1 cellular context compared by ENCODE assay signal in the genomic region with DNA sequence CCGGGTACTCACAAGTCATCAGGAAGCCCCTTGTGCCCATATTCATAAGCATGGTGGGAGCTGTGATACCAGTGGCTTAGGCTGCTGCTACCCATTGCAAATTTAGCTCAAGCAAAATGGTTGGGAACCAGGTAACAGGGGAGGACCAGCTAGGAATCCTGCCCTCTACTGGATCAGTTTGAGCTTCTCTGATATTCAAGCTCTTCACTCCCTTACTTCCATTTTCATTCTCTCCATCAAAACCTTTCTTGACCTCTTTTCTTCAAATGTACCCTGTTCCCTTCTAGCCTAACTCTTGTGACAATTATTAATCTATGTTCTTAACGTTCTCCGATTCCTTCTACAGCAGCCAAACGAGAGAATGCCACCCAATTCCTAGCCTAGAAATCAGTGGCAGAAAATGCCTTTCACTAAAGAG.
TF ChIP-seq lines count a peak whose summit lies in the region.

No MANE protein-coding gene starts in this region.

TF ChIP-seq in HEK293, 187 proteins besides CTCF, POLR2A, EP300 and RAD21 (continued from another document):
- TF ChIP-seq, protein P1, sequence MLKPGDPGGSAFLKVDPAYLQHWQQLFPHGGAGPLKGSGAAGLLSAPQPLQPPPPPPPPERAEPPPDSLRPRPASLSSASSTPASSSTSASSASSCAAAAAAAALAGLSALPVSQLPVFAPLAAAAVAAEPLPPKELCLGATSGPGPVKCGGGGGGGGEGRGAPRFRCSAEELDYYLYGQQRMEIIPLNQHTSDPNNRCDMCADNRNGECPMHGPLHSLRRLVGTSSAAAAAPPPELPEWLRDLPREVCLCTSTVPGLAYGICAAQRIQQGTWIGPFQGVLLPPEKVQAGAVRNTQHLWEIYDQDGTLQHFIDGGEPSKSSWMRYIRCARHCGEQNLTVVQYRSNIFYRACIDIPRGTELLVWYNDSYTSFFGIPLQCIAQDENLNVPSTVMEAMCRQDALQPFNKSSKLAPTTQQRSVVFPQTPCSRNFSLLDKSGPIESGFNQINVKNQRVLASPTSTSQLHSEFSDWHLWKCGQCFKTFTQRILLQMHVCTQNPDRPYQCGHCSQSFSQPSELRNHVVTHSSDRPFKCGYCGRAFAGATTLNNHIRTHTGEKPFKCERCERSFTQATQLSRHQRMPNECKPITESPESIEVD (tag by site-specific recombination; IDR thresholded peaks at IDR 0.05), result no peak
- TF ChIP-seq ZNF366 (tag by site-specific recombination; conservative IDR thresholded peaks at IDR 0.05) (peak; percentile 57), ZNF155 (tag by site-specific recombination; IDR thresholded peaks at IDR 0.05) (no peak), EGR2 (tag by site-specific recombination; IDR thresholded peaks at IDR 0.05; ENCODE audit: low read depth) (no peak), PRDM1 (tag by site-specific recombination; IDR thresholded peaks at IDR 0.05) (peak; percentile 53; the same call in 1 of the 2 replicates), ZNF514 (tag by site-specific recombination; IDR thresholded peaks at IDR 0.05) (no peak), RBAK (tag by site-specific recombination; IDR thresholded peaks at IDR 0.05) (no peak), GLI2 (tag by site-specific recombination; IDR thresholded peaks at IDR 0.05; ENCODE audit: borderline replicate concordance, low read depth) (no peak), KLF7 (tag by site-specific recombination; IDR thresholded peaks at IDR 0.05; ENCODE audit: borderline replicate concordance) (no peak), ZNF324 (tag by site-specific recombination; IDR thresholded peaks at IDR 0.05) (no peak), TCF7L2 (IDR thresholded peaks at IDR 0.05; ENCODE audit: borderline replicate concordance, low read depth, low read length) (no peak), ZBTB20 (tag by site-specific recombination; IDR thresholded peaks at IDR 0.05) (no peak), ZNF335 (tag by site-specific recombination; conservative IDR thresholded peaks at IDR 0.05) (no peak), ZSCAN23 (tag by site-specific recombination; IDR thresholded peaks at IDR 0.05) (no peak), ZNF830 (tag by site-specific recombination; IDR thresholded peaks at IDR 0.05; ENCODE audit: low read depth) (no peak)
- TF ChIP-seq, protein P2, sequence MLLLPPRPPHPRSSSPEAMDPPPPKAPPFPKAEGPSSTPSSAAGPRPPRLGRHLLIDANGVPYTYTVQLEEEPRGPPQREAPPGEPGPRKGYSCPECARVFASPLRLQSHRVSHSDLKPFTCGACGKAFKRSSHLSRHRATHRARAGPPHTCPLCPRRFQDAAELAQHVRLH (tag by site-specific recombination; IDR thresholded peaks at IDR 0.05), result no peak
- TF ChIP-seq, protein P3, sequence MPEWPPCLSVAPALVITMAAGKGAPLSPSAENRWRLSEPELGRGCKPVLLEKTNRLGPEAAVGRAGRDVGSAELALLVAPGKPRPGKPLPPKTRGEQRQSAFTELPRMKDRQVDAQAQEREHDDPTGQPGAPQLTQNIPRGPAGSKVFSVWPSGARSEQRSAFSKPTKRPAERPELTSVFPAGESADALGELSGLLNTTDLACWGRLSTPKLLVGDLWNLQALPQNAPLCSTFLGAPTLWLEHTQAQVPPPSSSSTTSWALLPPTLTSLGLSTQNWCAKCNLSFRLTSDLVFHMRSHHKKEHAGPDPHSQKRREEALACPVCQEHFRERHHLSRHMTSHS (tag by site-specific recombination; IDR thresholded peaks at IDR 0.05), result no peak
- TF ChIP-seq, protein P4, sequence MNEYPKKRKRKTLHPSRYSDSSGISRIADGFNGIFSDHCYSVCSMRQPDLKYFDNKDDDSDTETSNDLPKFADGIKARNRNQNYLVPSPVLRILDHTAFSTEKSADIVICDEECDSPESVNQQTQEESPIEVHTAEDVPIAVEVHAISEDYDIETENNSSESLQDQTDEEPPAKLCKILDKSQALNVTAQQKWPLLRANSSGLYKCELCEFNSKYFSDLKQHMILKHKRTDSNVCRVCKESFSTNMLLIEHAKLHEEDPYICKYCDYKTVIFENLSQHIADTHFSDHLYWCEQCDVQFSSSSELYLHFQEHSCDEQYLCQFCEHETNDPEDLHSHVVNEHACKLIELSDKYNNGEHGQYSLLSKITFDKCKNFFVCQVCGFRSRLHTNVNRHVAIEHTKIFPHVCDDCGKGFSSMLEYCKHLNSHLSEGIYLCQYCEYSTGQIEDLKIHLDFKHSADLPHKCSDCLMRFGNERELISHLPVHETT (tag by site-specific recombination; IDR thresholded peaks at IDR 0.05), result no peak
- TF ChIP-seq, protein P5, sequence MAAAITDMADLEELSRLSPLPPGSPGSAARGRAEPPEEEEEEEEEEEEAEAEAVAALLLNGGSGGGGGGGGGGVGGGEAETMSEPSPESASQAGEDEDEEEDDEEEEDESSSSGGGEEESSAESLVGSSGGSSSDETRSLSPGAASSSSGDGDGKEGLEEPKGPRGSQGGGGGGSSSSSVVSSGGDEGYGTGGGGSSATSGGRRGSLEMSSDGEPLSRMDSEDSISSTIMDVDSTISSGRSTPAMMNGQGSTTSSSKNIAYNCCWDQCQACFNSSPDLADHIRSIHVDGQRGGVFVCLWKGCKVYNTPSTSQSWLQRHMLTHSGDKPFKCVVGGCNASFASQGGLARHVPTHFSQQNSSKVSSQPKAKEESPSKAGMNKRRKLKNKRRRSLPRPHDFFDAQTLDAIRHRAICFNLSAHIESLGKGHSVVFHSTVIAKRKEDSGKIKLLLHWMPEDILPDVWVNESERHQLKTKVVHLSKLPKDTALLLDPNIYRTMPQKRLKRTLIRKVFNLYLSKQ (tag by site-specific recombination; IDR thresholded peaks at IDR 0.05; ENCODE audit: borderline replicate concordance), result no peak
